ENCODE assay signal across 20 cellular contexts in genomic region chr7:113873554-113874151, GRCh38. TPM values are rescaled to one million over a fixed set of nuclear protein-coding genes. Genes with fewer than 3 reads are reported as not detected.
"Had no signal": no experiment of that assay in that cellular context is flagged by ENCODE, and none has a peak within 500 bp of the region (broad histone marks: within the 10 kb centered on the region; RNA-seq: fewer than 3 reads in every experiment).

No MANE protein-coding gene starts in this region.

- H3K36me3 ChIP-seq: left ventricle myocardium inferior, stomach, thoracic aorta had no signal

- ATAC-seq: esophagus mucosa had no signal

- DNase-seq: activated CD4-positive, alpha-beta T cell treated with anti-CD3 and anti-CD28 coated beads, Interleukin-2, amount 50 U/mL, for 4 hours; activated CD4-positive, CD25-positive, alpha-beta regulatory T cell treated with anti-CD3 and anti-CD28 coated beads, Interleukin-2, amount 50 U/mL, for 72 hours; activated naive CD4-positive, alpha-beta T cell treated with anti-CD3 and anti-CD28 coated beads, Interleukin-2, amount 50 U/mL, for 16 hours; activated T-cell treated with anti-CD3 and anti-CD28 coated beads, Interleukin-2, amount 50 U/mL, for 1 hour; cerebellar nuclear complex; dermis blood vessel endothelial cell; endodermal cell; heart left ventricle; islet precursor cell; left ventricle myocardium inferior; mesenchymal stem cell; nephron progenitor cell; stimulated activated CD4-positive, alpha-beta T cell treated with anti-CD3 and anti-CD28 coated beads, Interleukin-15, amount 100 ng/mL, for 24 hours; stimulated activated CD4-positive, alpha-beta T cell treated with anti-CD3 and anti-CD28 coated beads, Interleukin-4, amount 100 ng/mL, for 24 hours; stomach had no signal

- H3K27ac ChIP-seq: heart left ventricle, left ventricle myocardium inferior, stomach, thoracic aorta had no signal

- H3K9me3 ChIP-seq: heart left ventricle, left ventricle myocardium inferior, stomach, thoracic aorta had no signal

- H3K4me3 ChIP-seq: heart left ventricle, left ventricle myocardium inferior, stomach, thoracic aorta had no signal

- H3K4me1 ChIP-seq: stomach had no signal

- H3K27me3 ChIP-seq: heart left ventricle, stomach had no signal

RNA-seq across cellular contexts. Expression of gene PPP1R3A, which starts 45.2 kb away (rescaled TPM):
- total RNA-seq: dermis blood vessel endothelial cell, endodermal cell, esophagus mucosa, fibroblast of villous mesenchyme, osteocyte, stomach had no signal
- polyA plus RNA-seq: stomach, urinary bladder had no signal
